10 cellular contexts compared by ENCODE assay signal in genomic region chr17:40310882-40311391, GRCh38. TPM values are rescaled to one million over a fixed set of nuclear protein-coding genes. Genes with fewer than 3 reads are reported as not detected.
A peak's percentile ranks its signal among the peaks of the same experiment; 100 is the strongest.
DNase-seq lines count a peak whose midpoint lies in the region; ATAC-seq and TF ChIP-seq lines count a peak whose summit lies in the region.
"Had no signal": no experiment of that assay in that cellular context is flagged by ENCODE, and none has a peak within 500 bp of the region (broad histone marks: within the 10 kb centered on the region; RNA-seq: fewer than 3 reads in every experiment).

No MANE protein-coding gene starts in this region.

- H3K9ac ChIP-seq in muscle layer of colon (ENCODE audit: low read length) = no peak overlapping the region

- ATAC-seq in activated naive CD8-positive, alpha-beta T cell treated with anti-CD3 and anti-CD28 coated beads, Interleukin-2, amount 10 ng/mL, durations not matched to agents 7 days and 5 days (ENCODE audit: low read depth) = no peak
- no peak for ATAC-seq in activated naive CD8-positive, alpha-beta T cell treated with anti-CD3 and anti-CD28 coated beads, Interleukin-2, amount 50 U/mL, for 24 hours
- ATAC-seq in upper lobe of right lung = no peak

- no peaks in the 10 kb centered on the region for H3K27me3 ChIP-seq in muscle layer of colon (ENCODE audit: control insufficient read depth in 1 of 2, insufficient read depth in 2 of 2, low read length in 2 of 2)
- H3K27me3 ChIP-seq in upper lobe of right lung = no peaks in the 10 kb centered on the region

- H3K27ac ChIP-seq in coronary artery (peak overlapping the region; percentile 81 to 92), muscle layer of colon (ENCODE audit: low read depth, low read length) (peak overlapping the region; percentile 74), upper lobe of right lung (peak overlapping the region; percentile 63)

- H3K4me3 ChIP-seq in coronary artery (no peak overlapping the region), muscle layer of colon (ENCODE audit: low read depth in 1 of 2, low read length in 2 of 2) (peak overlapping the region in 1 of 2 donors; percentile 16), upper lobe of right lung (no peak overlapping the region)

- H3K27ac Mint-ChIP-seq in activated naive CD8-positive, alpha-beta T cell treated with anti-CD3 and anti-CD28 coated beads, Interleukin-2, amount 10 ng/mL, durations not matched to agents 7 days and 5 days = peak overlapping the region; percentile 13
- no peak overlapping the region for H3K27ac Mint-ChIP-seq in activated naive CD8-positive, alpha-beta T cell treated with anti-CD3 and anti-CD28 coated beads, Interleukin-2, amount 50 U/mL, for 24 hours
- H3K27ac Mint-ChIP-seq: nephron progenitor cell had no signal

- no peaks in the 10 kb centered on the region for H3K36me3 ChIP-seq in muscle layer of colon (ENCODE audit: insufficient read depth, low read length)
- H3K36me3 ChIP-seq in upper lobe of right lung = no peaks in the 10 kb centered on the region

- no peaks in the 10 kb centered on the region for H3K36me3 Mint-ChIP-seq in activated naive CD8-positive, alpha-beta T cell treated with anti-CD3 and anti-CD28 coated beads, Interleukin-2, amount 10 ng/mL, durations not matched to agents 7 days and 5 days
- H3K36me3 Mint-ChIP-seq in activated naive CD8-positive, alpha-beta T cell treated with anti-CD3 and anti-CD28 coated beads, Interleukin-2, amount 50 U/mL, for 24 hours (ENCODE audit: low read depth) = no peaks in the 10 kb centered on the region

- intact Hi-C loops in upper lobe of right lung (cut with DNase I) = no loop called here

- H3K9me3 Mint-ChIP-seq in activated naive CD8-positive, alpha-beta T cell treated with anti-CD3 and anti-CD28 coated beads, Interleukin-2, amount 10 ng/mL, durations not matched to agents 7 days and 5 days = no peaks in the 10 kb centered on the region
- H3K9me3 Mint-ChIP-seq in activated naive CD8-positive, alpha-beta T cell treated with anti-CD3 and anti-CD28 coated beads, Interleukin-2, amount 50 U/mL, for 24 hours = no peaks in the 10 kb centered on the region
- H3K9me3 Mint-ChIP-seq: nephron progenitor cell had no signal

- H3K4me1 Mint-ChIP-seq in activated naive CD8-positive, alpha-beta T cell treated with anti-CD3 and anti-CD28 coated beads, Interleukin-2, amount 10 ng/mL, durations not matched to agents 7 days and 5 days = peaks cover 61% of the 10 kb centered on the region
- H3K4me1 Mint-ChIP-seq in activated naive CD8-positive, alpha-beta T cell treated with anti-CD3 and anti-CD28 coated beads, Interleukin-2, amount 50 U/mL, for 24 hours = peaks cover 18% of the 10 kb centered on the region
- H3K4me1 Mint-ChIP-seq: nephron progenitor cell had no signal

- no peak overlapping the region for H3K4me3 Mint-ChIP-seq in activated naive CD8-positive, alpha-beta T cell treated with anti-CD3 and anti-CD28 coated beads, Interleukin-2, amount 10 ng/mL, durations not matched to agents 7 days and 5 days
- H3K4me3 Mint-ChIP-seq in activated naive CD8-positive, alpha-beta T cell treated with anti-CD3 and anti-CD28 coated beads, Interleukin-2, amount 50 U/mL, for 24 hours = no peak overlapping the region
- H3K4me3 Mint-ChIP-seq: nephron progenitor cell had no signal

- no peak for DNase-seq in activated naive CD8-positive, alpha-beta T cell treated with anti-CD3 and anti-CD28 coated beads, Interleukin-2, amount 10 ng/mL, durations not matched to agents 7 days and 5 days
- DNase-seq in activated naive CD8-positive, alpha-beta T cell treated with anti-CD3 and anti-CD28 coated beads, Interleukin-2, amount 50 U/mL, for 24 hours = no peak
- peak; percentile 70 for DNase-seq in coronary artery (ENCODE audit: low spot score)
- DNase-seq in upper lobe of right lung = no peak
- DNase-seq in amniotic stem cell (lab: John Stamatoyannopoulos, UW) = no peak
- DNase-seq in GM03348 (ENCODE audit: low spot score) = no peak
- DNase-seq in NCI-H69 (lab: John Stamatoyannopoulos, UW) = no peak
- DNase-seq: activated T-cell treated with anti-CD3 and anti-CD28 coated beads for 4 hours, nephron progenitor cell had no signal

- TF ChIP-seq CTCF in coronary artery (IDR thresholded peaks at IDR 0.05) (no peak), upper lobe of right lung (IDR thresholded peaks at IDR 0.05) (no peak)

- no peaks in the 10 kb centered on the region for H3K9me3 ChIP-seq in muscle layer of colon (ENCODE audit: low read length)
- H3K9me3 ChIP-seq in upper lobe of right lung = no peaks in the 10 kb centered on the region

- H3K27me3 Mint-ChIP-seq in activated naive CD8-positive, alpha-beta T cell treated with anti-CD3 and anti-CD28 coated beads, Interleukin-2, amount 10 ng/mL, durations not matched to agents 7 days and 5 days = no peaks in the 10 kb centered on the region
- H3K27me3 Mint-ChIP-seq in activated naive CD8-positive, alpha-beta T cell treated with anti-CD3 and anti-CD28 coated beads, Interleukin-2, amount 50 U/mL, for 24 hours = no peaks in the 10 kb centered on the region

- POLR2A ChIA-PET in activated naive CD8-positive, alpha-beta T cell treated with anti-CD3 and anti-CD28 coated beads, Interleukin-2, amount 10 ng/mL, durations not matched to agents 7 days and 5 days (lab: Charles Lee) = interaction anchor here (0.6 kb wide), 1 partner anchor 34 kb away, joined by 3 read pairs; no protein-coding TSS in a partner anchor

- H3K4me1 ChIP-seq in muscle layer of colon (ENCODE audit: insufficient read depth, low read length) (peaks cover 95% of the 10 kb centered on the region), upper lobe of right lung (peaks cover 96% of the 10 kb centered on the region)

RNA-seq across cellular contexts. Expression of gene RARA, which starts 2.0 kb away (rescaled TPM):
- total RNA-seq in activated naive CD8-positive, alpha-beta T cell treated with anti-CD3 and anti-CD28 coated beads, Interleukin-2, amount 10 ng/mL, durations not matched to agents 7 days and 5 days = 10 to 100 TPM; 51.7 to 53.6 TPM
- 69.7 TPM for total RNA-seq in upper lobe of right lung

RNA-seq across cellular contexts. Expression of gene CDC6, which starts 23.3 kb away (rescaled TPM):
- total RNA-seq in activated naive CD8-positive, alpha-beta T cell treated with anti-CD3 and anti-CD28 coated beads, Interleukin-2, amount 10 ng/mL, durations not matched to agents 7 days and 5 days = 10 to 100 TPM; 67.9 to 75.2 TPM
- total RNA-seq in upper lobe of right lung = 1.4 TPM

RNA-seq across cellular contexts. Expression of gene GJD3, which starts 53.6 kb away (rescaled TPM):
- under 1 TPM in 1 of 2 experiments, not detected in 1; 0.48 TPM for total RNA-seq in activated naive CD8-positive, alpha-beta T cell treated with anti-CD3 and anti-CD28 coated beads, Interleukin-2, amount 10 ng/mL, durations not matched to agents 7 days and 5 days
- 2.8 TPM for total RNA-seq in upper lobe of right lung

Comparison
In these comparisons a context has a peak if more than half of its experiments do, and no peak if none do; other contexts are left out.
1. RNA of gene CDC6, which starts 23.3 kb away (total RNA-seq): 67.9 to 75.2 TPM in activated naive CD8-positive, alpha-beta T cell treated with anti-CD3 and anti-CD28 coated beads, Interleukin-2, amount 10 ng/mL, durations not matched to agents 7 days and 5 days; 1.4 TPM in upper lobe of right lung (single experiment); every median in the first group is over 10 times any median in the second.
2. Peak in every context shown above with its lines, with median percentiles within 50 percentile points of each other: H3K27ac ChIP-seq.